In the genomic region with DNA sequence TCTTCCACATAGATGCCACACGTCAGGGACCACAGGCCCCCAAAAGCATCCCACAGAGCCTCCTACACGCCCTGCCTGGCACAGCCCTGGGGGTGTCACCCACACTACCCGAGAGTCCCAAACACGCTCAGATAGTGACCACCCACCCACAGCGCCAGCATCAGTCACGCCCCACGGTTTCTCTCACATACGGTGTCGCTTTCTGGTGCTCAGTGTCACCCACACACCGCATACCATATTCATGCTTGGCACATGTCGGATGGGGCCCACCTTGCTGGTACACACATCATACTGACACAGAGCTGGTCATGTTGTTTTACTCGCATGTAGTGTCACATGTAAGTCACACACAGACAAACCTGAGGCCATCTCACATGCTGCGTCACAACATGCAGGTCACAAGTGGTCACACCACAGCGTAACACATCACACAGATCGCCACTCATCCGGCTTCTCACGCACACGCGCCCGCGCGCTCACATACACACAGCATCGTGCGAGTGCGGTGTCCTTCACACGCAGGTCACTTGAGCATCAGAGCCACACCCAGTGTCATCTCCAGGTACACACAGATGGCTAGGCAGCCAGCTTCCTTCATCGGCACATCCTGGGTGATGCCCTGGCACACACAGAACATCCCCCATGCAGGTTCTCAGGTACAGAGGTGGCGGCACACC, we compare ENCODE assay signal across 1 cellular context.
TF ChIP-seq lines count a peak whose summit lies in the region.

No MANE protein-coding gene starts in this region.

TF ChIP-seq in SK-N-SH, 30 proteins besides CTCF, POLR2A, EP300 and RAD21:
- no peak for TF ChIP-seq MEF2A (IDR thresholded peaks at IDR 0.05; ENCODE audit: borderline replicate concordance, low read depth)
- no peak for TF ChIP-seq NFIC (IDR thresholded peaks at IDR 0.05; ENCODE audit: borderline replicate concordance)
- no peak for TF ChIP-seq ELF1 (IDR thresholded peaks at IDR 0.05)
- no peak for TF ChIP-seq TEAD4 (IDR thresholded peaks at IDR 0.05; ENCODE audit: borderline replicate concordance, insufficient read depth)
- TF ChIP-seq MXI1 (IDR thresholded peaks at IDR 0.05; ENCODE audit: low read depth, low read length): no peak
- TF ChIP-seq FOXJ3 (CRISPR knock-in tag; IDR thresholded peaks at IDR 0.05): no peak
- TF ChIP-seq TAF1 (IDR thresholded peaks at IDR 0.05; ENCODE audit: borderline replicate concordance, low read depth, low read length): no peak
- no peak for TF ChIP-seq SMC3 (IDR thresholded peaks at IDR 0.05; ENCODE audit: low read depth, low read length)
- TF ChIP-seq NRF1 (IDR thresholded peaks at IDR 0.05; ENCODE audit: low read depth, low read length): no peak
- no peak for TF ChIP-seq ZBTB33 (IDR thresholded peaks at IDR 0.05; ENCODE audit: borderline replicate concordance, low read depth)
- no peak for TF ChIP-seq YY1 (IDR thresholded peaks at IDR 0.05; ENCODE audit: low read depth)
